8 cellular contexts compared by ENCODE assay signal in genomic region chr12:32390572-32391219, GRCh38. TPM values are rescaled to one million over a fixed set of nuclear protein-coding genes. Genes with fewer than 3 reads are reported as not detected.
DNase-seq lines count a peak whose midpoint lies in the region; ATAC-seq, FAIRE-seq and TF ChIP-seq lines count a peak whose summit lies in the region.

No MANE protein-coding gene starts in this region.

- no peaks in the 10 kb centered on the region for H3K9me3 ChIP-seq in muscle layer of duodenum (ENCODE audit: control insufficient read depth in 1 of 2, low read length in 2 of 2)

- no peaks in the 10 kb centered on the region for H3K27me3 ChIP-seq in muscle layer of duodenum (ENCODE audit: low read depth, low read length)

- TF ChIP-seq CTCF in choroid plexus epithelial cell (conservative IDR thresholded peaks at IDR 0.05; ENCODE audit: low read depth, low read length), result no peak

- no peak for ATAC-seq in GM19035 (IDR thresholded peaks at IDR 0.05; ENCODE audit: unreplicated experiment)

- H3K4me3 ChIP-seq in choroid plexus epithelial cell (ENCODE audit: low read depth, low read length) (peak overlapping the region; percentile 54), muscle layer of duodenum (ENCODE audit: low read depth in 1 of 2, low read length in 2 of 2) (peak overlapping the region; percentile 44 to 67)

- no peaks in the 10 kb centered on the region for H3K36me3 ChIP-seq in muscle layer of duodenum (ENCODE audit: control insufficient read depth in 1 of 2, insufficient read depth in 2 of 2, low read length in 2 of 2)

- DNase-seq in DMS79 treated with DMSO at 0.1 percent for 48 hours (lab: John Stamatoyannopoulos, UW) (peak; percentile 43), KG1 (lab: John Stamatoyannopoulos, UW) (peak; percentile 5), choroid plexus epithelial cell (ENCODE audit: low read depth) (peak; percentile 54), A172 (ENCODE audit: low spot score) (no peak), frontal cortex (ENCODE audit: low spot score in 2 of 2) (no peak), NOMO-1 treated with DMSO at 0.1 percent for 48 hours (lab: John Stamatoyannopoulos, UW; ENCODE audit: unreplicated experiment) (no peak)

- H3K27ac ChIP-seq in muscle layer of duodenum (ENCODE audit: low read length), result no peak overlapping the region

- H3K4me1 ChIP-seq in muscle layer of duodenum (ENCODE audit: control insufficient read depth in 1 of 2, insufficient read depth in 2 of 2, low read length in 2 of 2), result peaks cover 0 to 6% of the 10 kb centered on the region in 2 donors

- no peak for FAIRE-seq in frontal cortex (lab: Jason Lieb, UNC)

RNA-seq across cellular contexts. Expression of gene FGD4, which starts 8.7 kb away (rescaled TPM):
- total RNA-seq in A172 (2014; rRNA removed; shearing (Covaris generic)), result 0.69 and 2.3 TPM in 2 replicates
- 81.9 TPM for total RNA-seq in frontal cortex

Comparison
In these comparisons a context has a peak if more than half of its experiments do, and no peak if none do; other contexts are left out.
1. DNase-seq: peak in DMS79 treated with DMSO at 0.1 percent for 48 hours (single experiment), KG1 (single experiment) and choroid plexus epithelial cell (single experiment); none in A172 (single experiment), frontal cortex (0 of 2) and NOMO-1 treated with DMSO at 0.1 percent for 48 hours (single experiment).
2. RNA of gene FGD4, which starts 8.7 kb away (total RNA-seq): 81.9 TPM in frontal cortex (single experiment); 0.69 to 2.3 TPM in A172; every median in the first group is over 10 times any median in the second.